In genomic region chr6:136964368-136964767, GRCh38 we compare ENCODE assay signal across 26 cellular contexts. TPM values are rescaled to one million over a fixed set of nuclear protein-coding genes. Genes with fewer than 3 reads are reported as not detected.
DNase-seq lines count a peak whose midpoint lies in the region; TF ChIP-seq lines count a peak whose summit lies in the region.
"Had no signal": no experiment of that assay in that cellular context is flagged by ENCODE, and none has a peak within 500 bp of the region (broad histone marks: within the 10 kb centered on the region; RNA-seq: fewer than 3 reads in every experiment).

No MANE protein-coding gene starts in this region.

- H3K36me3 ChIP-seq in muscle layer of duodenum (ENCODE audit: control insufficient read depth in 1 of 2, insufficient read depth in 2 of 2, low read length in 2 of 2) (no peaks in the 10 kb centered on the region), tibial nerve (no peaks in the 10 kb centered on the region)

- H3K4me1 Mint-ChIP-seq in endothelial cell (ENCODE audit: unreplicated experiment), result peaks cover 37% of the 10 kb centered on the region

- no peaks in the 10 kb centered on the region for H3K9me3 Mint-ChIP-seq in endothelial cell (ENCODE audit: unreplicated experiment)
- H3K9me3 Mint-ChIP-seq: CD8-positive, alpha-beta T cell had no signal

- WGBS in tibial nerve, 2 donors, result 61 to 89% methylated on average over 2 of the region's 2 CpGs

- TF ChIP-seq CTCF in endothelial cell (IDR thresholded peaks at IDR 0.05; ENCODE audit: unreplicated experiment) (no peak), tibial nerve (IDR thresholded peaks at IDR 0.05) (no peak)

- H3K27me3 Mint-ChIP-seq in endothelial cell (ENCODE audit: unreplicated experiment), result no peaks in the 10 kb centered on the region

- peak overlapping the region; percentile 59 for H3K27ac Mint-ChIP-seq in endothelial cell (ENCODE audit: unreplicated experiment)
- H3K27ac Mint-ChIP-seq: B cell; CD8-positive, alpha-beta T cell had no signal

- H3K9me3 ChIP-seq in muscle layer of duodenum (ENCODE audit: control insufficient read depth in 1 of 2, low read length in 2 of 2) (no peaks in the 10 kb centered on the region), tibial nerve (no peaks in the 10 kb centered on the region)
- H3K9me3 ChIP-seq: Caco-2, SK-N-SH had no signal

- DNase-seq in NCI-H146 (lab: John Stamatoyannopoulos, UW) (peak; percentile 41), NCI-H146 treated with DMSO at 0.1 percent for 48 hours (lab: John Stamatoyannopoulos, UW; ENCODE audit: unreplicated experiment) (no peak), NCI-H69 (lab: John Stamatoyannopoulos, UW) (peak; percentile 31), endothelial cell (ENCODE audit: low spot score) (no peak), NCI-H1436 treated with DMSO at 0.1 percent for 48 hours (lab: John Stamatoyannopoulos, UW) (no peak), tibial nerve (ENCODE audit: low spot score in 2 of 2) (no peak), DMS53 (lab: John Stamatoyannopoulos, UW) (no peak)
- DNase-seq: Caco-2; CD8-positive, alpha-beta T cell; DMS79; EL; GDM1; IMR-90; KG1; MM.1S; NCI-H187; NCI-H446 treated with DMSO at 0.1 percent for 48 hours; NCI-H526; SIG-M5; SK-N-SH had no signal

- H3K4me3 ChIP-seq in muscle layer of duodenum (ENCODE audit: low read depth in 1 of 2, low read length in 2 of 2), result no peak overlapping the region
- H3K4me3 ChIP-seq in tibial nerve, result no peak overlapping the region
- H3K4me3 ChIP-seq: GM12878 had no signal

- H3K27ac ChIP-seq in muscle layer of duodenum (ENCODE audit: low read length) (peak overlapping the region; percentile 74), tibial nerve (no peak overlapping the region)
- H3K27ac ChIP-seq: 22Rv1, C4-2B had no signal

- no peaks in the 10 kb centered on the region for H3K4me1 ChIP-seq in muscle layer of duodenum (ENCODE audit: control insufficient read depth in 1 of 2, insufficient read depth in 2 of 2, low read length in 2 of 2)
- H3K4me1 ChIP-seq in tibial nerve, result peaks cover 0 to 6% (median 0%) of the 10 kb centered on the region in 4 donors

- no peaks in the 10 kb centered on the region for H3K36me3 Mint-ChIP-seq in endothelial cell (ENCODE audit: low read depth, unreplicated experiment)
- H3K36me3 Mint-ChIP-seq: CD8-positive, alpha-beta T cell had no signal

- no peak for TF ChIP-seq POLR2A in tibial nerve (IDR thresholded peaks at IDR 0.05)

- no peak for TF ChIP-seq EP300 in tibial nerve (IDR thresholded peaks at IDR 0.05)

- no peak overlapping the region for H3K4me3 Mint-ChIP-seq in endothelial cell (ENCODE audit: unreplicated experiment)
- H3K4me3 Mint-ChIP-seq: B cell; CD8-positive, alpha-beta T cell had no signal

- H3K27me3 ChIP-seq in muscle layer of duodenum (ENCODE audit: low read depth, low read length) (no peaks in the 10 kb centered on the region), tibial nerve (no peaks in the 10 kb centered on the region)

RNA-seq across cellular contexts. Expression of gene SLC35D3, which starts 42.3 kb away (rescaled TPM):
- not detected for total RNA-seq in endothelial cell (ENCODE audit: unreplicated experiment)
- total RNA-seq in tibial nerve, result not detected
- total RNA-seq: B cell; CD8-positive, alpha-beta T cell; GM12878; H4; IMR-90 had no signal

Comparison
In these comparisons a context has a peak if more than half of its experiments do, and no peak if none do; other contexts are left out.
1. DNase-seq: peak in NCI-H146 (single experiment) and NCI-H69 (single experiment); none in NCI-H146 treated with DMSO at 0.1 percent for 48 hours (single experiment), endothelial cell (single experiment), NCI-H1436 treated with DMSO at 0.1 percent for 48 hours (single experiment), tibial nerve (0 of 2) and DMS53 (single experiment).